ENCODE assay signal across 21 cellular contexts in genomic region chr3:35739964-35740527, GRCh38.
DNase-seq lines count a peak whose midpoint lies in the region; ATAC-seq and TF ChIP-seq lines count a peak whose summit lies in the region.
"Had no signal": no experiment of that assay in that cellular context is flagged by ENCODE, and none has a peak within 500 bp of the region (broad histone marks: within the 10 kb centered on the region; RNA-seq: fewer than 3 reads in every experiment).

No MANE protein-coding gene starts in this region.

- POLR2A ChIA-PET in HEK293T (lab: Yijun Ruan, JAX), result no interaction called here

- no peaks in the 10 kb centered on the region for H3K9me3 ChIP-seq in DND-41 (ENCODE audit: insufficient read depth, low read length, severe bottlenecking)
- H3K9me3 ChIP-seq: Caco-2, HAP-1 had no signal

- CTCF ChIA-PET in HEK293T (lab: Yijun Ruan, JAX), result interaction anchor here (0.6 kb wide), 1 partner anchor 118 kb away, joined by 4 read pairs; no protein-coding TSS in a partner anchor

- H3K27ac ChIP-seq in DND-41 (ENCODE audit: low read length), result 0 out of 2 replicates have a peak overlapping the region, but pooled peaks have one; percentile 6

- no peak overlapping the region for H3K9ac ChIP-seq in DND-41 (ENCODE audit: low read depth, low read length)

- H3K4me1 ChIP-seq in DND-41 (ENCODE audit: insufficient read depth, low read length), result peaks cover 7% of the 10 kb centered on the region; the same call in 1 of the 2 replicates
- H3K4me1 ChIP-seq: Caco-2, HAP-1 had no signal

- no peaks in the 10 kb centered on the region for H3K27me3 ChIP-seq in DND-41 (ENCODE audit: insufficient read depth, low read length, poor library complexity)

- H2AFZ ChIP-seq in DND-41 (ENCODE audit: low read depth, low read length), result no peak overlapping the region

- no peak overlapping the region for H3K4me2 ChIP-seq in DND-41 (ENCODE audit: insufficient read depth, low read length)

- peaks cover 80% of the 10 kb centered on the region for H3K79me2 ChIP-seq in DND-41 (ENCODE audit: insufficient read depth, low read length)

- no peak overlapping the region for H3K4me3 ChIP-seq in DND-41 (ENCODE audit: low read depth in 1 of 2, low read length in 2 of 2)
- H3K4me3 ChIP-seq: GM12878, HAP-1 had no signal

- DNase-seq in NCI-H1105 treated with DMSO at 0.1 percent for 48 hours (lab: John Stamatoyannopoulos, UW) (peak; percentile 8), NCI-H1105 (lab: John Stamatoyannopoulos, UW) (no peak), DND-41 (no peak), NCI-H526 (lab: John Stamatoyannopoulos, UW) (peak; percentile 15 to 48), kidney glomerular epithelial cell (lab: John Stamatoyannopoulos, UW) (peak; percentile 30), HEK293T (ENCODE audit: extremely low spot score) (no peak), KG1 (lab: John Stamatoyannopoulos, UW) (no peak)
- DNase-seq: 8988T; Caco-2; CD4-positive, alpha-beta T cell; EL; KBM-7; NCI-H1092; NCI-H2029; NK-92 treated with Interleukin-12 subunit alpha and Interleukin-12 subunit beta, amount 100 ng/mL, for 24 hours; SHP77; T-helper 1 cell; T-helper 9 cell had no signal

- no peak for TF ChIP-seq CTCF in DND-41 (IDR thresholded peaks at IDR 0.05; ENCODE audit: borderline replicate concordance, extremely low read depth, low read length, poor library complexity, severe bottlenecking)

- peaks cover 25% of the 10 kb centered on the region; the same call in 1 of the 2 replicates for H4K20me1 ChIP-seq in DND-41 (ENCODE audit: insufficient read depth, low read length)

- ATAC-seq in DND-41 (ENCODE audit: insufficient read depth, low read depth), result no peak
- ATAC-seq in HG03378 (IDR thresholded peaks at IDR 0.05; ENCODE audit: unreplicated experiment), result no peak
- ATAC-seq: GM12878 had no signal

- H3K36me3 ChIP-seq in DND-41 (ENCODE audit: insufficient read depth, low read length), result peaks cover 100% of the 10 kb centered on the region
- H3K36me3 ChIP-seq: HAP-1 had no signal

TF ChIP-seq in HEK293T, 16 proteins besides CTCF, POLR2A, EP300 and RAD21:
- TF ChIP-seq ELF4 (IDR thresholded peaks at IDR 0.05) (no peak), BHLHE40 (IDR thresholded peaks at IDR 0.05; ENCODE audit: borderline replicate concordance) (no peak), FOXK2 (IDR thresholded peaks at IDR 0.05) (no peak), ZNF384 (IDR thresholded peaks at IDR 0.05) (no peak), HDGF (IDR thresholded peaks at IDR 0.05; ENCODE audit: borderline replicate concordance) (no peak), PKNOX1 (IDR thresholded peaks at IDR 0.05) (no peak), L3MBTL2 (conservative IDR thresholded peaks at IDR 0.05) (no peak), SUZ12 (IDR thresholded peaks at IDR 0.05) (no peak)

Comparison
In these comparisons a context has a peak if more than half of its experiments do, and no peak if none do; other contexts are left out.
1. DNase-seq: peak in NCI-H1105 treated with DMSO at 0.1 percent for 48 hours (single experiment), NCI-H526 (2 of 2) and kidney glomerular epithelial cell (single experiment); none in NCI-H1105 (single experiment), DND-41 (single experiment), HEK293T (single experiment) and KG1 (single experiment).